ENCODE assay signal across 1 cellular context in the genomic region with DNA sequence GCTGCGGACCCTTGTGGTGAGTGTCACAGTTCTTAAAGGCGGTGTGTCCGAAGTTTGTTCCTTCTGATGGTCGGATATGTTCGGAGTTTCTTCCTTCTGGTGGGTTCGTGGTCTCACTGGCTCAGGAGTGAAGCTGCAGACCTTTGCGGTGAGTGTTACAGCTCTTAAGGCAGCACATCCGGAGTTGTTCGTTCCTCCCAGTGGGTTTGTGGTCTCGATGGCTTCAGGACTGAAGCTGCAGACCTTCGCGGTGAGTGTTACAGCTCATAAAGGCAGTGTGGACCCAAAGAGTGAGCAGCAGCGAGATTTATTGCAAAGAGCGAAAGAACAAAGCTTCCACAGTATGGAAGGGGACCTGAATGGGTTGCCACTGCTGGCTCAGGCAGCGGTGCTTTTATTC. TPM values are rescaled to one million over a fixed set of nuclear protein-coding genes. Genes with fewer than 3 reads are reported as not detected.
"Had no signal": no experiment of that assay in that cellular context is flagged by ENCODE, and none has a peak within 500 bp of the region (broad histone marks: within the 10 kb centered on the region; RNA-seq: fewer than 3 reads in every experiment).

No MANE protein-coding gene starts in this region.

RNA-seq across cellular contexts. Expression of gene CNTLN, which starts 42.7 kb away (rescaled TPM):
- total RNA-seq: OCI-LY7 had no signal
